Comparison of ENCODE assay signal across 15 cellular contexts in the genomic region with DNA sequence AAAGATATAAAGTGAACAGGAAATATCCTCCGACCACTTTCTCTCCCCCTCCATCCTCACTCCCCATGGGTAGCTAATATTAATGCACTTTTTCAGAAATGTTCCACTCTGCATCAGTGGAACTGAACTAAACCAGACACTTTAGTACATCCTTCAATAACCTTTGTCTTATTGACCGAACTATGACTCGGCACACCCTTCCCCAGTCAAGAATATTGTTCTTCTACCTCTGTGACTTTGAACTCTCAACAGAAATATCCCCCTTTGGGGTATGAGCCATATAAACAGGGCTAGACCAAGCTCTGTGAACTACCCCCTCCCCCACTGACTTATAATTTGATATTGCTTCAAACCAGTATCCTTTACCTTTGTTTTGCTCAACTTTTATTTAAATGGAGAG.
"Had no signal": no experiment of that assay in that cellular context is flagged by ENCODE, and none has a peak within 500 bp of the region (broad histone marks: within the 10 kb centered on the region; RNA-seq: fewer than 3 reads in every experiment).

No MANE protein-coding gene starts in this region.

- H3K27me3 ChIP-seq: breast epithelium, thyroid gland had no signal

- H3K4me3 Mint-ChIP-seq: activated CD4-positive, alpha-beta memory T cell treated with anti-CD3 and anti-CD28 coated beads for 36 hours; activated T-cell treated with anti-CD3 and anti-CD28 coated beads, Interleukin-2, amount 50 U/mL, for 72 hours; nephron; stimulated activated naive CD8-positive, alpha-beta T cell treated with anti-CD3 and anti-CD28 coated beads, Interleukin-15, amount 100 ng/mL, for 72 hours had no signal

- H3K36me3 Mint-ChIP-seq: activated CD4-positive, alpha-beta memory T cell treated with anti-CD3 and anti-CD28 coated beads for 36 hours had no signal

- H3K9me3 ChIP-seq: breast epithelium, thyroid gland had no signal

- H3K36me3 ChIP-seq: breast epithelium, thyroid gland had no signal

- H3K27ac ChIP-seq: breast epithelium had no signal

- H3K9me3 Mint-ChIP-seq: activated CD4-positive, alpha-beta memory T cell treated with anti-CD3 and anti-CD28 coated beads for 36 hours; activated T-cell treated with anti-CD3 and anti-CD28 coated beads, Interleukin-2, amount 50 U/mL, for 72 hours; nephron; stimulated activated naive CD8-positive, alpha-beta T cell treated with anti-CD3 and anti-CD28 coated beads, Interleukin-15, amount 100 ng/mL, for 72 hours had no signal

- ATAC-seq: activated T-cell treated with anti-CD3 and anti-CD28 coated beads, Interleukin-2, amount 50 U/mL, for 72 hours; stimulated activated naive CD8-positive, alpha-beta T cell treated with anti-CD3 and anti-CD28 coated beads, Interleukin-15, amount 100 ng/mL, for 72 hours had no signal

- H3K27ac Mint-ChIP-seq: activated CD4-positive, alpha-beta memory T cell treated with anti-CD3 and anti-CD28 coated beads for 36 hours; activated T-cell treated with anti-CD3 and anti-CD28 coated beads, Interleukin-2, amount 50 U/mL, for 72 hours had no signal

- DNase-seq: activated CD4-positive, alpha-beta memory T cell treated with anti-CD3 and anti-CD28 coated beads for 36 hours; activated CD4-positive, alpha-beta T cell treated with anti-CD3 and anti-CD28 coated beads for 1 hour; activated CD8-positive, alpha-beta memory T cell treated with anti-CD3 and anti-CD28 coated beads, Interleukin-2, amount 50 U/mL, for 4 hours; activated naive CD4-positive, alpha-beta T cell; activated T-cell treated with anti-CD3 and anti-CD28 coated beads, Interleukin-2, amount 50 U/mL, for 72 hours; aorta; dorsolateral prefrontal cortex; mammary epithelial cell; occipital lobe; stimulated activated CD4-positive, alpha-beta T cell treated with anti-CD3 and anti-CD28 coated beads, Interleukin-4, amount 100 ng/mL, for 4 hours; stimulated activated naive CD8-positive, alpha-beta T cell treated with anti-CD3 and anti-CD28 coated beads, Interleukin-15, amount 100 ng/mL, for 72 hours; T-helper 9 cell; thyroid gland had no signal

- H3K4me3 ChIP-seq: breast epithelium, dorsolateral prefrontal cortex, thyroid gland had no signal
